In the genomic region with DNA sequence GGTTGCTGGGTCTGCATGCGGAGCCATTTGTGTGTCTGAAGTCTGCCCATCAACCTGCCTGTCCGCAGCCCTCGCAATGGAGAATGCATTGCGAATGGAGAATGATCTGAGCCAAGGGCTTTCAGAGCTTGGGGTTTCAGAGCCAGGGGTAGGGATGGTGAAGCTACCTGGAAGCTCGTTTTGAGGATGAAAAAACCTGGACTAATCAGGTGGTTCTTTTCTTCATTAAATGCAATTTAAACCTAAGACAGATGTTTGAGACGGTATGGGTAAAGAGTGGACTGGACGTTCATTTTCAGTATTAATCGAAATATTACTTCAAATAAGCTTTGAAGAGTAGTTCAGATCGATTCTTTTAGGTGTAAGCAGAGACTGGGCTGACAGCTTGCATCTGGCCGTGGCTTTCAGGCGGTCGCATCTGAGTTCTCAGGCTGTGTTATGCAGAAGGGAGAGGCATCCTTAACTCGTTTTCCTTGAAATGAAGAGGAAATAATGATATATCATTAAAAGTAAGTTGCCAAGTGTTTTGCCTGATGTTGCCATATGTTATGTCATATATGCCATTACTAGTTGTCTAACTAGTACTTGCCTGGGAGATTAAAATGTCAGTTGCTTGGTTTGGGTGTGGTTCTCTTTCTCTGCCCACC, we compare ENCODE assay signal across 9 cellular contexts. TPM values are rescaled to one million over a fixed set of nuclear protein-coding genes. Genes with fewer than 3 reads are reported as not detected.
A peak's percentile ranks its signal among the peaks of the same experiment; 100 is the strongest.
DNase-seq lines count a peak whose midpoint lies in the region; ATAC-seq, FAIRE-seq and TF ChIP-seq lines count a peak whose summit lies in the region.
"Had no signal": no experiment of that assay in that cellular context is flagged by ENCODE, and none has a peak within 500 bp of the region (broad histone marks: within the 10 kb centered on the region; RNA-seq: fewer than 3 reads in every experiment).

No MANE protein-coding gene starts in this region.

- H3K4me3 Mint-ChIP-seq in endothelial cell (ENCODE audit: unreplicated experiment): peak overlapping the region; percentile 91

- no peaks in the 10 kb centered on the region for H3K27me3 ChIP-seq in pancreas

- peaks cover 6% of the 10 kb centered on the region for H3K36me3 Mint-ChIP-seq in endothelial cell (ENCODE audit: low read depth, unreplicated experiment)

- WGBS in pancreas, 2 donors: 26 to 30% methylated on average over 13 of the region's 13 CpGs

- TF ChIP-seq CTCF in endothelial cell (IDR thresholded peaks at IDR 0.05; ENCODE audit: unreplicated experiment) (no peak), pancreas (IDR thresholded peaks at IDR 0.05) (no peak)

- H3K27me3 Mint-ChIP-seq in endothelial cell (ENCODE audit: unreplicated experiment): peaks cover 26% of the 10 kb centered on the region

- no peaks in the 10 kb centered on the region for H3K9me3 Mint-ChIP-seq in endothelial cell (ENCODE audit: unreplicated experiment)

- ATAC-seq in pancreas: peak in 3 of 4 donors; percentile 9 to 18 (median 9)
- ATAC-seq in HG03139 (IDR thresholded peaks at IDR 0.05; ENCODE audit: unreplicated experiment): no peak

- H3K9me3 ChIP-seq in pancreas: no peaks in the 10 kb centered on the region

- intact Hi-C loops in pancreas (cut with DNase I): no loop called here

- H3K4me1 Mint-ChIP-seq in endothelial cell (ENCODE audit: unreplicated experiment): peaks cover 6% of the 10 kb centered on the region

- peak overlapping the region; percentile 79 to 89 (median 88) for H3K27ac ChIP-seq in pancreas

- no peak for FAIRE-seq in pancreas (lab: Jason Lieb, UNC)

- H3K36me3 ChIP-seq in pancreas: no peaks in the 10 kb centered on the region

- no peaks in the 10 kb centered on the region for H3K4me1 ChIP-seq in pancreas

- H3K27ac Mint-ChIP-seq in endothelial cell (ENCODE audit: unreplicated experiment): no peak overlapping the region

- peak overlapping the region; percentile 50 to 77 (median 60) for H3K4me3 ChIP-seq in pancreas

- DNase-seq in DMS79 (lab: John Stamatoyannopoulos, UW): peak; percentile 71
- peak; percentile 74 to 82 for DNase-seq in NCI-H526 (lab: John Stamatoyannopoulos, UW)
- DNase-seq in endothelial cell (ENCODE audit: low spot score): no peak
- DNase-seq in pancreas: peak in 1 of 6 donors; percentile 20
- DNase-seq in HUDEP-2 (lab: John Stamatoyannopoulos, UW; ENCODE audit: unreplicated experiment in 76 of 76): no peak
- DNase-seq in NCI-H2081 treated with DMSO at 0.1 percent for 48 hours (lab: John Stamatoyannopoulos, UW): no peak
- DNase-seq in H4 (ENCODE audit: low spot score): no peak
- DNase-seq: NCI-H2029 treated with DMSO at 0.1 percent for 48 hours had no signal

RNA-seq across cellular contexts. Expression of a gene that starts 0.8 kb away (rescaled TPM):
- total RNA-seq in endothelial cell (ENCODE audit: unreplicated experiment) (16.5 TPM), pancreas (10 to 100 TPM; 16.0 to 41.6 (median 20.8) TPM)
- 10 to 100 TPM; 58.2 to 83.6 TPM for polyA plus RNA-seq in pancreas
- 4.5 and 13.1 TPM in 2 replicates for total RNA-seq in H4 (2014; rRNA removed; shearing (Covaris generic))

Comparison
In these comparisons a context has a peak if more than half of its experiments do, and no peak if none do; other contexts are left out.
1. DNase-seq: peak in DMS79 (single experiment) and NCI-H526 (2 of 2); none in endothelial cell (single experiment), HUDEP-2 (0 of 76), NCI-H2081 treated with DMSO at 0.1 percent for 48 hours (single experiment) and H4 (single experiment).